21 cellular contexts compared by ENCODE assay signal in the genomic region with DNA sequence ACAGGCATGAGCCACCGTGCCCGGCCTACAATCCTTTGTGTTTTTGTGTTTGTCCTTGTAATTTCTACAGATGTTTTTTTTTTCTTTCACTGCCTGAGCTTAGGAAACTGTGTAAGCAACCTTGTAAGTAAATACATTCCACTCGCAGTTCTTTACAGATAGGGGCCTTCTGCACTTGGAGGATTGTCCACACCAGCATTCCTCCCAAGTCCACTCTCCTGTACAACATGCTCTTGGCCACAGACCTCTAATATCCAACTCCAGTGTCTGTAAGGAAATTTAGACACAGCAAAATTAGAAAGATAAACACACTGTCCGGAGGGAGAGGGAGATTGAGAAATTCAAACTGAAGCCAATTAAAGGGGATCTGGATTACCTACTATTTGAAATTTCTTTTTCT. TPM values are rescaled to one million over a fixed set of nuclear protein-coding genes. Genes with fewer than 3 reads are reported as not detected.
A peak's percentile ranks its signal among the peaks of the same experiment; 100 is the strongest.
DNase-seq lines count a peak whose midpoint lies in the region; ATAC-seq and TF ChIP-seq lines count a peak whose summit lies in the region.
"Had no signal": no experiment of that assay in that cellular context is flagged by ENCODE, and none has a peak within 500 bp of the region (broad histone marks: within the 10 kb centered on the region; RNA-seq: fewer than 3 reads in every experiment).

No MANE protein-coding gene starts in this region.

- H3K27me3 ChIP-seq in OCI-LY1 (ENCODE audit: insufficient read depth, low read length) = no peaks in the 10 kb centered on the region
- H3K27me3 ChIP-seq: left lung had no signal

- POLR2A ChIA-PET in WTC11 (lab: Charles Lee) = no interaction called here

- no peak overlapping the region for H3K4me3 ChIP-seq in OCI-LY1 (ENCODE audit: low read depth, low read length, poor library complexity, severe bottlenecking)
- H3K4me3 ChIP-seq: left lung, skin epidermis had no signal

- H3K4me2 ChIP-seq in OCI-LY1 (ENCODE audit: low read length) = peak overlapping the region; percentile 15; the same call in 1 of the 2 replicates

- H3K4me1 Mint-ChIP-seq in stimulated activated effector memory CD8-positive, alpha-beta T cell treated with anti-CD3 and anti-CD28 coated beads, Interleukin-12 subunit alpha, Interleukin-12 subunit beta, amount 100 ng/mL, for 72 hours = peaks cover 52% of the 10 kb centered on the region
- peaks cover 53% of the 10 kb centered on the region for H3K4me1 Mint-ChIP-seq in WTC11

- CTCF ChIA-PET in WTC11 (lab: Charles Lee) = interaction anchor here (1.8 to 7.8 kb wide), 3 partner anchors 10 to 79 kb away, joined by 21 to 69 read pairs (median 36); a partner anchor contains a TSS

- H3K27me3 Mint-ChIP-seq in WTC11 (ENCODE audit: low read depth) = peaks cover 42% of the 10 kb centered on the region
- H3K27me3 Mint-ChIP-seq: activated T-cell treated with anti-CD3 and anti-CD28 coated beads, Interleukin-2, amount 50 U/mL, for 24 hours; CD4-positive, alpha-beta memory T cell had no signal

- H3K36me3 Mint-ChIP-seq in stimulated activated effector memory CD8-positive, alpha-beta T cell treated with anti-CD3 and anti-CD28 coated beads, Interleukin-12 subunit alpha, Interleukin-12 subunit beta, amount 100 ng/mL, for 72 hours = peaks cover 39% of the 10 kb centered on the region
- H3K36me3 Mint-ChIP-seq in WTC11 = no peaks in the 10 kb centered on the region
- H3K36me3 Mint-ChIP-seq: CD4-positive, alpha-beta memory T cell had no signal

- H3K36me3 ChIP-seq in OCI-LY1 (ENCODE audit: insufficient read depth, low read length) = no peaks in the 10 kb centered on the region
- H3K36me3 ChIP-seq: left lung had no signal

- 0 out of 2 replicates have a peak, but pooled peaks cover 3% of the 10 kb centered on the region for H3F3A ChIP-seq in OCI-LY1 (ENCODE audit: insufficient read depth, low read length)

- peak; percentile 33 for ATAC-seq in left lobe of liver
- no peak for ATAC-seq in stimulated activated effector memory CD8-positive, alpha-beta T cell treated with anti-CD3 and anti-CD28 coated beads, Interleukin-12 subunit alpha, Interleukin-12 subunit beta, amount 100 ng/mL, for 72 hours
- ATAC-seq in HG03520 (IDR thresholded peaks at IDR 0.05; ENCODE audit: unreplicated experiment) = no peak
- ATAC-seq in HG02870 (IDR thresholded peaks at IDR 0.05; ENCODE audit: unreplicated experiment) = no peak
- no peak for ATAC-seq in WTC11
- ATAC-seq: activated CD8-positive, alpha-beta T cell treated with anti-CD3 and anti-CD28 coated beads, Interleukin-2, amount 10 ng/mL, durations not matched to agents 7 days and 5 days; HCT116; left lung; Panc1 had no signal

- H3K4me1 ChIP-seq in OCI-LY1 (ENCODE audit: insufficient read depth, low read length, severe bottlenecking) = peaks cover 77% of the 10 kb centered on the region

- no peak for TF ChIP-seq CTCF in OCI-LY1 (IDR thresholded peaks at IDR 0.05; ENCODE audit: low read length)
- TF ChIP-seq CTCF in WTC11 (IDR thresholded peaks at IDR 0.05) = no peak

- H3K27ac ChIP-seq in OCI-LY1 (ENCODE audit: low read depth, low read length, poor library complexity, severe bottlenecking) = no peak overlapping the region
- peak overlapping the region; percentile 72 for H3K27ac ChIP-seq in caudate nucleus (ENCODE audit: low read depth, low read length)
- H3K27ac ChIP-seq: epithelial cell of prostate had no signal

- no peaks in the 10 kb centered on the region for H4K20me1 ChIP-seq in OCI-LY1 (ENCODE audit: insufficient read depth, low read length)

- H3K9me2 ChIP-seq in OCI-LY1 (ENCODE audit: low read depth, low read length) = no peaks in the 10 kb centered on the region

- H3K9ac ChIP-seq in OCI-LY1 (ENCODE audit: low read length) = no peak overlapping the region; the same call in 1 of the 2 replicates

- no peaks in the 10 kb centered on the region; the same call in 1 of the 2 replicates for H3K79me2 ChIP-seq in OCI-LY1 (ENCODE audit: insufficient read depth, low read length)

- H3K9me3 Mint-ChIP-seq in stimulated activated effector memory CD8-positive, alpha-beta T cell treated with anti-CD3 and anti-CD28 coated beads, Interleukin-12 subunit alpha, Interleukin-12 subunit beta, amount 100 ng/mL, for 72 hours = no peaks in the 10 kb centered on the region
- H3K9me3 Mint-ChIP-seq in WTC11 = no peaks in the 10 kb centered on the region
- H3K9me3 Mint-ChIP-seq: activated B cell treated with CpG ODN at 0.5 μM for 24 hours; activated naive CD4-positive, alpha-beta T cell treated with anti-CD3 and anti-CD28 coated beads, Interleukin-2, amount 10 ng/mL, durations not matched to agents 7 days and 5 days; activated T-cell treated with anti-CD3 and anti-CD28 coated beads, Interleukin-2, amount 50 U/mL, for 24 hours; CD4-positive, alpha-beta memory T cell had no signal

- no peaks in the 10 kb centered on the region for H3K9me3 ChIP-seq in OCI-LY1 (ENCODE audit: low read length)
- H3K9me3 ChIP-seq: left lung had no signal

- no peak overlapping the region for H2AFZ ChIP-seq in OCI-LY1 (ENCODE audit: low read length)

- DNase-seq in caudate nucleus (lab: John Stamatoyannopoulos, UW) = no peak
- DNase-seq in left lobe of liver (ENCODE audit: low spot score) = no peak
- DNase-seq in stimulated activated effector memory CD8-positive, alpha-beta T cell treated with anti-CD3 and anti-CD28 coated beads, Interleukin-12 subunit alpha, Interleukin-12 subunit beta, amount 100 ng/mL, for 72 hours (ENCODE audit: low spot score in 2 of 2) = no peak
- no peak for DNase-seq in NCI-H1048 (lab: John Stamatoyannopoulos, UW)
- no peak for DNase-seq in WTC11 (ENCODE audit: low spot score)
- DNase-seq: activated B cell treated with CpG ODN at 0.5 μM for 24 hours; activated CD8-positive, alpha-beta T cell treated with anti-CD3 and anti-CD28 coated beads, Interleukin-2, amount 10 ng/mL, durations not matched to agents 7 days and 5 days; activated naive CD4-positive, alpha-beta T cell treated with anti-CD3 and anti-CD28 coated beads, Interleukin-2, amount 10 ng/mL, durations not matched to agents 7 days and 5 days; activated T-cell treated with anti-CD3 and anti-CD28 coated beads, Interleukin-2, amount 50 U/mL, for 24 hours; CD4-positive, alpha-beta memory T cell; DND-41; left lung; NCI-H1930; stimulated activated CD4-positive, alpha-beta T cell treated with anti-CD3 and anti-CD28 coated beads, Interleukin-2, amount 100 ng/mL, for 48 hours had no signal

- peak overlapping the region; percentile 26 for H3K27ac Mint-ChIP-seq in stimulated activated effector memory CD8-positive, alpha-beta T cell treated with anti-CD3 and anti-CD28 coated beads, Interleukin-12 subunit alpha, Interleukin-12 subunit beta, amount 100 ng/mL, for 72 hours
- H3K27ac Mint-ChIP-seq in WTC11 = no peak overlapping the region
- H3K27ac Mint-ChIP-seq: activated B cell treated with CpG ODN at 0.5 μM for 24 hours; activated CD8-positive, alpha-beta T cell treated with anti-CD3 and anti-CD28 coated beads, Interleukin-2, amount 10 ng/mL, durations not matched to agents 7 days and 5 days; activated naive CD4-positive, alpha-beta T cell treated with anti-CD3 and anti-CD28 coated beads, Interleukin-2, amount 10 ng/mL, durations not matched to agents 7 days and 5 days; activated T-cell treated with anti-CD3 and anti-CD28 coated beads, Interleukin-2, amount 50 U/mL, for 24 hours had no signal

- H3K4me3 Mint-ChIP-seq in stimulated activated effector memory CD8-positive, alpha-beta T cell treated with anti-CD3 and anti-CD28 coated beads, Interleukin-12 subunit alpha, Interleukin-12 subunit beta, amount 100 ng/mL, for 72 hours = no peak overlapping the region
- no peak overlapping the region for H3K4me3 Mint-ChIP-seq in WTC11
- H3K4me3 Mint-ChIP-seq: activated B cell treated with CpG ODN at 0.5 μM for 24 hours; activated CD8-positive, alpha-beta T cell treated with anti-CD3 and anti-CD28 coated beads, Interleukin-2, amount 10 ng/mL, durations not matched to agents 7 days and 5 days; activated naive CD4-positive, alpha-beta T cell treated with anti-CD3 and anti-CD28 coated beads, Interleukin-2, amount 10 ng/mL, durations not matched to agents 7 days and 5 days; activated T-cell treated with anti-CD3 and anti-CD28 coated beads, Interleukin-2, amount 50 U/mL, for 24 hours; CD4-positive, alpha-beta memory T cell had no signal

TF ChIP-seq in WTC11, 78 proteins besides CTCF, POLR2A, EP300 and RAD21 (continues in another document):
- no peak for TF ChIP-seq TP53 (CRISPR knock-in tag; IDR thresholded peaks at IDR 0.05)
- no peak for TF ChIP-seq OVOL2 (CRISPR knock-in tag; IDR thresholded peaks at IDR 0.05; ENCODE audit: borderline replicate concordance)
- TF ChIP-seq JAZF1 (CRISPR knock-in tag; IDR thresholded peaks at IDR 0.05) = no peak
- TF ChIP-seq, protein P1, sequence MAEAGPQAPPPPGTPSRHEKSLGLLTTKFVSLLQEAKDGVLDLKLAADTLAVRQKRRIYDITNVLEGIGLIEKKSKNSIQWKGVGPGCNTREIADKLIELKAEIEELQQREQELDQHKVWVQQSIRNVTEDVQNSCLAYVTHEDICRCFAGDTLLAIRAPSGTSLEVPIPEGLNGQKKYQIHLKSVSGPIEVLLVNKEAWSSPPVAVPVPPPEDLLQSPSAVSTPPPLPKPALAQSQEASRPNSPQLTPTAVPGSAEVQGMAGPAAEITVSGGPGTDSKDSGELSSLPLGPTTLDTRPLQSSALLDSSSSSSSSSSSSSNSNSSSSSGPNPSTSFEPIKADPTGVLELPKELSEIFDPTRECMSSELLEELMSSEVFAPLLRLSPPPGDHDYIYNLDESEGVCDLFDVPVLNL (CRISPR knock-in tag; IDR thresholded peaks at IDR 0.05; ENCODE audit: borderline replicate concordance, low read depth) = no peak
- TF ChIP-seq, protein P2, sequence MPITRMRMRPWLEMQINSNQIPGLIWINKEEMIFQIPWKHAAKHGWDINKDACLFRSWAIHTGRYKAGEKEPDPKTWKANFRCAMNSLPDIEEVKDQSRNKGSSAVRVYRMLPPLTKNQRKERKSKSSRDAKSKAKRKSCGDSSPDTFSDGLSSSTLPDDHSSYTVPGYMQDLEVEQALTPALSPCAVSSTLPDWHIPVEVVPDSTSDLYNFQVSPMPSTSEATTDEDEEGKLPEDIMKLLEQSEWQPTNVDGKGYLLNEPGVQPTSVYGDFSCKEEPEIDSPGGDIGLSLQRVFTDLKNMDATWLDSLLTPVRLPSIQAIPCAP (CRISPR knock-in tag; IDR thresholded peaks at IDR 0.05) = no peak
- no peak for TF ChIP-seq RELA (CRISPR knock-in tag; IDR thresholded peaks at IDR 0.05; ENCODE audit: borderline replicate concordance)
- no peak for TF ChIP-seq KAT7 (CRISPR knock-in tag; IDR thresholded peaks at IDR 0.05; ENCODE audit: borderline replicate concordance)
- TF ChIP-seq SP1 (CRISPR knock-in tag; conservative IDR thresholded peaks at IDR 0.05) = no peak
- TF ChIP-seq MXD4 (CRISPR knock-in tag; IDR thresholded peaks at IDR 0.05; ENCODE audit: borderline replicate concordance) = no peak
- TF ChIP-seq CBFB (CRISPR knock-in tag; IDR thresholded peaks at IDR 0.05; ENCODE audit: low read depth) = no peak
- no peak for TF ChIP-seq CREB1 (CRISPR knock-in tag; IDR thresholded peaks at IDR 0.05)
- no peak for TF ChIP-seq EMX1 (CRISPR knock-in tag; IDR thresholded peaks at IDR 0.05)
- TF ChIP-seq ATF1 (CRISPR knock-in tag; IDR thresholded peaks at IDR 0.05) = no peak

RNA-seq across cellular contexts. Expression of a gene that starts 9.5 kb away (rescaled TPM):
- 26.3 TPM for total RNA-seq in left lobe of liver
- 16.6 to 23.9 TPM (median 21.6 TPM) in 3 replicates for total RNA-seq in WTC11 (2021)
